ENCODE assay signal across 8 cellular contexts in genomic region chr2:219207884-219208740, GRCh38. TPM values are rescaled to one million over a fixed set of nuclear protein-coding genes. Genes with fewer than 3 reads are reported as not detected.
A peak's percentile ranks its signal among the peaks of the same experiment; 100 is the strongest.
DNase-seq lines count a peak whose midpoint lies in the region; ATAC-seq and TF ChIP-seq lines count a peak whose summit lies in the region.

No MANE protein-coding gene starts in this region.

- H4K91ac ChIP-seq in neuronal stem cell (ENCODE audit: low read depth, low read length, poor library complexity) = no peak overlapping the region

- ATAC-seq in CD4-positive, CD25-positive, alpha-beta regulatory T cell (ENCODE audit: low read depth in 2 of 2) = no peak
- ATAC-seq in HG02571 (IDR thresholded peaks at IDR 0.05; ENCODE audit: unreplicated experiment) = no peak
- ATAC-seq in GM19035 (IDR thresholded peaks at IDR 0.05; ENCODE audit: unreplicated experiment) = no peak

- no peak overlapping the region for H2AFZ ChIP-seq in neuronal stem cell (ENCODE audit: low read length)

- H3K4me1 ChIP-seq in CD4-positive, CD25-positive, alpha-beta regulatory T cell (ENCODE audit: control insufficient read depth, insufficient read depth, low read length, poor library complexity, severe bottlenecking) = peaks cover 26% of the 10 kb centered on the region
- peaks cover 7 to 8% of the 10 kb centered on the region in 2 donors for H3K4me1 ChIP-seq in neuronal stem cell (ENCODE audit: control insufficient read depth in 2 of 2, insufficient read depth in 1 of 2, low read depth in 1 of 2, low read length in 2 of 2)

- no peaks in the 10 kb centered on the region for H3K36me3 Mint-ChIP-seq in CD4-positive, CD25-positive, alpha-beta regulatory T cell
- peaks cover 23% of the 10 kb centered on the region for H3K36me3 Mint-ChIP-seq in nephron progenitor cell (ENCODE audit: low read depth)

- no peak for DNase-seq in CD4-positive, CD25-positive, alpha-beta regulatory T cell
- DNase-seq in NCI-H1105 treated with DMSO at 0.1 percent for 48 hours (lab: John Stamatoyannopoulos, UW) (peak; percentile 33), choroid plexus epithelial cell (ENCODE audit: low read depth) (peak; percentile 57), nephron progenitor cell (no peak), neuronal stem cell (ENCODE audit: low spot score) (no peak), foreskin melanocyte (no peak)

- peak overlapping the region; percentile 78 to 96 (median 94) for H3K4me3 Mint-ChIP-seq in CD4-positive, CD25-positive, alpha-beta regulatory T cell
- peak overlapping the region; percentile 83 for H3K4me3 Mint-ChIP-seq in nephron progenitor cell

- H3K79me1 ChIP-seq in neuronal stem cell (ENCODE audit: low read depth, low read length) = no peaks in the 10 kb centered on the region

- no peak overlapping the region for H2BK120ac ChIP-seq in neuronal stem cell (ENCODE audit: low read depth, low read length)

- peaks cover 16% of the 10 kb centered on the region for H3K36me3 ChIP-seq in CD4-positive, CD25-positive, alpha-beta regulatory T cell (ENCODE audit: control insufficient read depth, insufficient read depth, low read length)
- peaks cover 35 to 48% of the 10 kb centered on the region in 2 donors for H3K36me3 ChIP-seq in neuronal stem cell (replicated peaks in 1 of 2; ENCODE audit: control insufficient read depth in 2 of 2, insufficient read depth in 2 of 2, low read length in 2 of 2)

- H3K4me1 Mint-ChIP-seq in CD4-positive, CD25-positive, alpha-beta regulatory T cell = peaks cover 6 to 41% (median 18%) of the 10 kb centered on the region in 4 donors
- peaks cover 23% of the 10 kb centered on the region for H3K4me1 Mint-ChIP-seq in nephron progenitor cell

- H2AK5ac ChIP-seq in neuronal stem cell (ENCODE audit: low read depth, low read length) = no peak overlapping the region

- H3K14ac ChIP-seq in neuronal stem cell (ENCODE audit: low read length) = no peak overlapping the region

- no peaks in the 10 kb centered on the region for H3K9me3 Mint-ChIP-seq in CD4-positive, CD25-positive, alpha-beta regulatory T cell
- peaks cover 11% of the 10 kb centered on the region for H3K9me3 Mint-ChIP-seq in nephron progenitor cell

- H2BK5ac ChIP-seq in neuronal stem cell (ENCODE audit: low read length) = no peak overlapping the region

- H3K27me3 Mint-ChIP-seq in CD4-positive, CD25-positive, alpha-beta regulatory T cell = peaks cover 4% of the 10 kb centered on the region
- H3K27me3 Mint-ChIP-seq in nephron progenitor cell (ENCODE audit: low read depth, poor library complexity) = no peaks in the 10 kb centered on the region

- peak overlapping the region; percentile 74 for H3K4me3 ChIP-seq in CD4-positive, CD25-positive, alpha-beta regulatory T cell (ENCODE audit: low read depth, low read length)
- H3K4me3 ChIP-seq in choroid plexus epithelial cell (ENCODE audit: low read depth, low read length) (peak overlapping the region; percentile 86), neuronal stem cell (ENCODE audit: low read length in 2 of 2) (no peak overlapping the region)

- H3K9ac ChIP-seq in neuronal stem cell (ENCODE audit: low read depth, low read length, poor library complexity) = no peak overlapping the region

- H3K27ac ChIP-seq in CD4-positive, CD25-positive, alpha-beta regulatory T cell (ENCODE audit: insufficient read depth, low read length, poor library complexity, severe bottlenecking) = no peak overlapping the region
- H3K27ac ChIP-seq in neuronal stem cell (replicated peaks; ENCODE audit: low read length) = no peak overlapping the region

- no peak overlapping the region for H4K8ac ChIP-seq in neuronal stem cell (ENCODE audit: low read depth, low read length)

- no peak overlapping the region for H3K23ac ChIP-seq in neuronal stem cell (ENCODE audit: low read depth, low read length, poor library complexity)

- no CpG with 5 or more reads among the region's 17 CpGs for WGBS in neuronal stem cell (ENCODE audit: extremely low coverage in 2 of 2, insufficient read length in 2 of 2, insufficient replicate concordance in 1 of 2), 2 donors

- no peaks in the 10 kb centered on the region for H3K27me3 ChIP-seq in CD4-positive, CD25-positive, alpha-beta regulatory T cell (ENCODE audit: control insufficient read depth, insufficient read depth, low read length)
- no peaks in the 10 kb centered on the region for H3K27me3 ChIP-seq in neuronal stem cell (ENCODE audit: control insufficient read depth in 3 of 3, insufficient read depth in 3 of 3, low read depth in 1 of 3, low read length in 3 of 3)

- no peak overlapping the region for H3K4me2 ChIP-seq in neuronal stem cell (ENCODE audit: insufficient read depth, low read length, poor library complexity, severe bottlenecking)

- no peak overlapping the region for H2BK12ac ChIP-seq in neuronal stem cell (ENCODE audit: low read length)

- no peaks in the 10 kb centered on the region for H3K9me3 ChIP-seq in CD4-positive, CD25-positive, alpha-beta regulatory T cell (ENCODE audit: control insufficient read depth in 2 of 2, low read length in 2 of 2)
- H3K9me3 ChIP-seq in neuronal stem cell (replicated peaks in 1 of 2; ENCODE audit: control insufficient read depth in 2 of 2, insufficient read depth in 1 of 2, low read depth in 1 of 2, low read length in 2 of 2) = peaks cover 0 to 2% of the 10 kb centered on the region in 2 donors

- H3K27ac Mint-ChIP-seq in CD4-positive, CD25-positive, alpha-beta regulatory T cell = peak overlapping the region; percentile 79 to 91 (median 81)
- H3K27ac Mint-ChIP-seq in nephron progenitor cell = peak overlapping the region; percentile 83

- TF ChIP-seq CTCF in choroid plexus epithelial cell (conservative IDR thresholded peaks at IDR 0.05; ENCODE audit: low read depth, low read length) (no peak), nephron progenitor cell (IDR thresholded peaks at IDR 0.05) (no peak)

- no peak overlapping the region for H3K4ac ChIP-seq in neuronal stem cell (ENCODE audit: low read length)

- no peak overlapping the region for H3K18ac ChIP-seq in neuronal stem cell (ENCODE audit: low read length)

- H2BK15ac ChIP-seq in neuronal stem cell (ENCODE audit: low read length) = no peak overlapping the region

RNA-seq across cellular contexts. Expression of gene ZFAND2B, which starts 1.5 kb away (rescaled TPM):
- 70.8 TPM for total RNA-seq in CD4-positive, CD25-positive, alpha-beta regulatory T cell
- 10 to 100 TPM; 54.4 to 72.1 (median 64.0) TPM for polyA plus RNA-seq in CD4-positive, CD25-positive, alpha-beta regulatory T cell
- polyA plus RNA-seq in neuronal stem cell (2013, experiment 1 of 2) = 18.8 TPM
- 17.5 TPM for polyA plus RNA-seq in neuronal stem cell (2013, experiment 2 of 2)

RNA-seq across cellular contexts. Expression of gene ABCB6, which starts 10.6 kb away (rescaled TPM):
- 6.0 TPM for total RNA-seq in CD4-positive, CD25-positive, alpha-beta regulatory T cell
- polyA plus RNA-seq in CD4-positive, CD25-positive, alpha-beta regulatory T cell = 1 to 10 TPM; 1.5 to 3.9 (median 1.7) TPM
- polyA plus RNA-seq in neuronal stem cell (2013, experiment 1 of 2) = 14.6 TPM
- 13.3 TPM for polyA plus RNA-seq in neuronal stem cell (2013, experiment 2 of 2)

RNA-seq across cellular contexts. Expression of gene ATG9A, which starts 21.3 kb away (rescaled TPM):
- total RNA-seq in CD4-positive, CD25-positive, alpha-beta regulatory T cell = 68.0 TPM
- 10 to 100 TPM; 18.7 to 21.0 (median 19.0) TPM for polyA plus RNA-seq in CD4-positive, CD25-positive, alpha-beta regulatory T cell
- polyA plus RNA-seq in neuronal stem cell (2013, experiment 1 of 2) = 28.3 TPM
- 27.6 TPM for polyA plus RNA-seq in neuronal stem cell (2013, experiment 2 of 2)

RNA-seq across cellular contexts. Expression of gene ANKZF1, which starts 21.5 kb away (rescaled TPM):
- 123 TPM for total RNA-seq in CD4-positive, CD25-positive, alpha-beta regulatory T cell
- 10 to 100 TPM; 23.5 to 37.5 (median 28.5) TPM for polyA plus RNA-seq in CD4-positive, CD25-positive, alpha-beta regulatory T cell
- polyA plus RNA-seq in neuronal stem cell (2013, experiment 1 of 2) = 28.7 TPM
- polyA plus RNA-seq in neuronal stem cell (2013, experiment 2 of 2) = 29.2 TPM

RNA-seq across cellular contexts. Expression of gene RETREG2, which starts 30.0 kb away (rescaled TPM):
- 84.7 TPM for total RNA-seq in CD4-positive, CD25-positive, alpha-beta regulatory T cell
- polyA plus RNA-seq in CD4-positive, CD25-positive, alpha-beta regulatory T cell = 10 to 100 TPM; 62.8 to 89.7 (median 72.1) TPM
- polyA plus RNA-seq in neuronal stem cell (2013, experiment 1 of 2) = 37.4 TPM
- polyA plus RNA-seq in neuronal stem cell (2013, experiment 2 of 2) = 36.9 TPM

Comparison
In these comparisons a context has a peak if more than half of its experiments do, and no peak if none do; other contexts are left out.
1. DNase-seq: peak in NCI-H1105 treated with DMSO at 0.1 percent for 48 hours (single experiment) and choroid plexus epithelial cell (single experiment); none in CD4-positive, CD25-positive, alpha-beta regulatory T cell (0 of 3), nephron progenitor cell (single experiment), neuronal stem cell (single experiment) and foreskin melanocyte (single experiment).
2. H3K4me3 ChIP-seq: peak in CD4-positive, CD25-positive, alpha-beta regulatory T cell (single experiment) and choroid plexus epithelial cell (single experiment); none in neuronal stem cell (0 of 2).